In the genomic region with DNA sequence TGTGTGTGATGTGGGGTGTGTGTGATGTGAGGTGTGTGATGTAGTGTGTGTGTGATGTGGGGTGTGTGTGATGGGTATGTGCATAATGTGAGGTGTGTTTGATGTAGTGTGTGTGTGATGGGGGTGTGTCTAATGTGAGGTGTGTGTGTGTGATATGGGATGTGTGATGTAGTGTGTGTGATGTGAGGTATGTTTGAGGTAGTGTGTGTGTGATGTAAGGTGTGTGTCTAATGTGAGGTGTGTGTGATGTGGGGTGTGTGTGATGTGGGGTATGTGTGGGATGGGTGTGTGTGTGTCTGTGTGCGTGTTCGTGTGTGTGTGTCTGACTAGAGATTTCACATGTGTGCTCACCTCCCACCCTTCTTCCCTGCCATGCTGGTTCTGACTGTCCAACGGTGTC, we compare ENCODE assay signal across 3 cellular contexts.
TF ChIP-seq lines count a peak whose summit lies in the region.

No MANE protein-coding gene starts in this region.

TF ChIP-seq in HEK293, 187 proteins besides CTCF, POLR2A, EP300 and RAD21 (continues in another document):
- TF ChIP-seq, protein P1, sequence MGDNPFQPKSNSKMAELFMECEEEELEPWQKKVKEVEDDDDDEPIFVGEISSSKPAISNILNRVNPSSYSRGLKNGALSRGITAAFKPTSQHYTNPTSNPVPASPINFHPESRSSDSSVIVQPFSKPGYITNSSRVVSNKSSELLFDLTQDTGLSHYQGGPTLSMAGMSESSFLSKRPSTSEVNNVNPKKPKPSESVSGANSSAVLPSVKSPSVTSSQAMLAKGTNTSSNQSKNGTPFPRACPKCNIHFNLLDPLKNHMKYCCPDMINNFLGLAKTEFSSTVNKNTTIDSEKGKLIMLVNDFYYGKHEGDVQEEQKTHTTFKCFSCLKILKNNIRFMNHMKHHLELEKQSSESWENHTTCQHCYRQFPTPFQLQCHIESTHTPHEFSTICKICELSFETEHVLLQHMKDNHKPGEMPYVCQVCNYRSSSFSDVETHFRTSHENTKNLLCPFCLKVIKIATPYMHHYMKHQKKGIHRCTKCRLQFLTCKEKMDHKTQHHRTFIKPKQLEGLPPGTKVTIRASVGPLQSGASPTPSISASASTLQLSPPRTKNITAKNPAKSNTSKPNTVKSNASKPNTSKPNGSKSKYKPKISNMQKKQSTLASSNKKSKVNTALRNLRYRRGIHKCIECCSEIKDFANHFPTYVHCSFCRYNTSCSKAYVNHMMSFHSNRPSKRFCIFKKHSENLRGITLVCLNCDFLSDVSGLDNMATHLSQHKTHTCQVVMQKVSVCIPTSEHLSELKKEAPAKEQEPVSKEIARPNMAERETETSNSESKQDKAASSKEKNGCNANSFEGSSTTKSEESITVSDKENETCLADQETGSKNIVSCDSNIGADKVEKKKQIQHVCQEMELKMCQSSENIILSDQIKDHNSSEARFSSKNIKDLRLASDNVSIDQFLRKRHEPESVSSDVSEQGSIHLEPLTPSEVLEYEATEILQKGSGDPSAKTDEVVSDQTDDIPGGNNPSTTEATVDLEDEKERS (tag by site-specific recombination; IDR thresholded peaks at IDR 0.05): no peak
- TF ChIP-seq ZNF513 (tag by site-specific recombination; IDR thresholded peaks at IDR 0.05) (no peak), ZFP37 (tag by site-specific recombination; IDR thresholded peaks at IDR 0.05) (no peak), SALL2 (tag by site-specific recombination; IDR thresholded peaks at IDR 0.05; ENCODE audit: borderline replicate concordance) (no peak), ZBTB7A (tag by site-specific recombination; IDR thresholded peaks at IDR 0.05; ENCODE audit: low read depth) (no peak), ZNF596 (tag by site-specific recombination; IDR thresholded peaks at IDR 0.05) (no peak), ZNF626 (tag by site-specific recombination; IDR thresholded peaks at IDR 0.05) (no peak), ZNF302 (tag by site-specific recombination; IDR thresholded peaks at IDR 0.05; ENCODE audit: low read depth) (no peak), PBX3 (CRISPR knock-in tag; IDR thresholded peaks at IDR 0.05) (no peak)

TF ChIP-seq in GM12878, 131 proteins besides CTCF, POLR2A, EP300 and RAD21:
- TF ChIP-seq, protein P2, sequence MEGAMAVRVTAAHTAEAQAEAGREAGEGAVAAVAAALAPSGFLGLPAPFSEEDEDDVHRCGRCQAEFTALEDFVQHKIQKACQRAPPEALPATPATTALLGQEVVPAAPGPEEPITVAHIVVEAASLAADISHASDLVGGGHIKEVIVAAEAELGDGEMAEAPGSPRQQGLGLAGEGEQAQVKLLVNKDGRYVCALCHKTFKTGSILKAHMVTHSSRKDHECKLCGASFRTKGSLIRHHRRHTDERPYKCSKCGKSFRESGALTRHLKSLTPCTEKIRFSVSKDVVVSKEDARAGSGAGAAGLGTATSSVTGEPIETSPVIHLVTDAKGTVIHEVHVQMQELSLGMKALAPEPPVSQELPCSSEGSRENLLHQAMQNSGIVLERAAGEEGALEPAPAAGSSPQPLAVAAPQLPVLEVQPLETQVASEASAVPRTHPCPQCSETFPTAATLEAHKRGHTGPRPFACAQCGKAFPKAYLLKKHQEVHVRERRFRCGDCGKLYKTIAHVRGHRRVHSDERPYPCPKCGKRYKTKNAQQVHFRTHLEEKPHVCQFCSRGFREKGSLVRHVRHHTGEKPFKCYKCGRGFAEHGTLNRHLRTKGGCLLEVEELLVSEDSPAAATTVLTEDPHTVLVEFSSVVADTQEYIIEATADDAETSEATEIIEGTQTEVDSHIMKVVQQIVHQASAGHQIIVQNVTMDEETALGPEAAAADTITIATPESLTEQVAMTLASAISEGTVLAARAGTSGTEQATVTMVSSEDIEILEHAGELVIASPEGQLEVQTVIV (IDR thresholded peaks at IDR 0.05; ENCODE audit: borderline replicate concordance, partially characterized antibody): peak; percentile 38
- no peak for TF ChIP-seq ZNF24 (IDR thresholded peaks at IDR 0.05)
- peak; percentile 53 for TF ChIP-seq BCL3 (IDR thresholded peaks at IDR 0.05; ENCODE audit: borderline replicate concordance, insufficient read depth, low read depth, low read length, poor library complexity, severe bottlenecking)

TF ChIP-seq in GM23338, 12 proteins besides CTCF, POLR2A, EP300 and RAD21:
- TF ChIP-seq EZH2 (IDR thresholded peaks at IDR 0.05; ENCODE audit: low read depth, unreplicated experiment): no peak
- no peak for TF ChIP-seq ZNF114 (CRISPR knock-in tag; IDR thresholded peaks at IDR 0.05)
- no peak for TF ChIP-seq NANOG (IDR thresholded peaks at IDR 0.05; ENCODE audit: borderline replicate concordance)
- no peak for TF ChIP-seq CREB1 (CRISPR knock-in tag; IDR thresholded peaks at IDR 0.05; ENCODE audit: low read depth)
- TF ChIP-seq, protein P3, sequence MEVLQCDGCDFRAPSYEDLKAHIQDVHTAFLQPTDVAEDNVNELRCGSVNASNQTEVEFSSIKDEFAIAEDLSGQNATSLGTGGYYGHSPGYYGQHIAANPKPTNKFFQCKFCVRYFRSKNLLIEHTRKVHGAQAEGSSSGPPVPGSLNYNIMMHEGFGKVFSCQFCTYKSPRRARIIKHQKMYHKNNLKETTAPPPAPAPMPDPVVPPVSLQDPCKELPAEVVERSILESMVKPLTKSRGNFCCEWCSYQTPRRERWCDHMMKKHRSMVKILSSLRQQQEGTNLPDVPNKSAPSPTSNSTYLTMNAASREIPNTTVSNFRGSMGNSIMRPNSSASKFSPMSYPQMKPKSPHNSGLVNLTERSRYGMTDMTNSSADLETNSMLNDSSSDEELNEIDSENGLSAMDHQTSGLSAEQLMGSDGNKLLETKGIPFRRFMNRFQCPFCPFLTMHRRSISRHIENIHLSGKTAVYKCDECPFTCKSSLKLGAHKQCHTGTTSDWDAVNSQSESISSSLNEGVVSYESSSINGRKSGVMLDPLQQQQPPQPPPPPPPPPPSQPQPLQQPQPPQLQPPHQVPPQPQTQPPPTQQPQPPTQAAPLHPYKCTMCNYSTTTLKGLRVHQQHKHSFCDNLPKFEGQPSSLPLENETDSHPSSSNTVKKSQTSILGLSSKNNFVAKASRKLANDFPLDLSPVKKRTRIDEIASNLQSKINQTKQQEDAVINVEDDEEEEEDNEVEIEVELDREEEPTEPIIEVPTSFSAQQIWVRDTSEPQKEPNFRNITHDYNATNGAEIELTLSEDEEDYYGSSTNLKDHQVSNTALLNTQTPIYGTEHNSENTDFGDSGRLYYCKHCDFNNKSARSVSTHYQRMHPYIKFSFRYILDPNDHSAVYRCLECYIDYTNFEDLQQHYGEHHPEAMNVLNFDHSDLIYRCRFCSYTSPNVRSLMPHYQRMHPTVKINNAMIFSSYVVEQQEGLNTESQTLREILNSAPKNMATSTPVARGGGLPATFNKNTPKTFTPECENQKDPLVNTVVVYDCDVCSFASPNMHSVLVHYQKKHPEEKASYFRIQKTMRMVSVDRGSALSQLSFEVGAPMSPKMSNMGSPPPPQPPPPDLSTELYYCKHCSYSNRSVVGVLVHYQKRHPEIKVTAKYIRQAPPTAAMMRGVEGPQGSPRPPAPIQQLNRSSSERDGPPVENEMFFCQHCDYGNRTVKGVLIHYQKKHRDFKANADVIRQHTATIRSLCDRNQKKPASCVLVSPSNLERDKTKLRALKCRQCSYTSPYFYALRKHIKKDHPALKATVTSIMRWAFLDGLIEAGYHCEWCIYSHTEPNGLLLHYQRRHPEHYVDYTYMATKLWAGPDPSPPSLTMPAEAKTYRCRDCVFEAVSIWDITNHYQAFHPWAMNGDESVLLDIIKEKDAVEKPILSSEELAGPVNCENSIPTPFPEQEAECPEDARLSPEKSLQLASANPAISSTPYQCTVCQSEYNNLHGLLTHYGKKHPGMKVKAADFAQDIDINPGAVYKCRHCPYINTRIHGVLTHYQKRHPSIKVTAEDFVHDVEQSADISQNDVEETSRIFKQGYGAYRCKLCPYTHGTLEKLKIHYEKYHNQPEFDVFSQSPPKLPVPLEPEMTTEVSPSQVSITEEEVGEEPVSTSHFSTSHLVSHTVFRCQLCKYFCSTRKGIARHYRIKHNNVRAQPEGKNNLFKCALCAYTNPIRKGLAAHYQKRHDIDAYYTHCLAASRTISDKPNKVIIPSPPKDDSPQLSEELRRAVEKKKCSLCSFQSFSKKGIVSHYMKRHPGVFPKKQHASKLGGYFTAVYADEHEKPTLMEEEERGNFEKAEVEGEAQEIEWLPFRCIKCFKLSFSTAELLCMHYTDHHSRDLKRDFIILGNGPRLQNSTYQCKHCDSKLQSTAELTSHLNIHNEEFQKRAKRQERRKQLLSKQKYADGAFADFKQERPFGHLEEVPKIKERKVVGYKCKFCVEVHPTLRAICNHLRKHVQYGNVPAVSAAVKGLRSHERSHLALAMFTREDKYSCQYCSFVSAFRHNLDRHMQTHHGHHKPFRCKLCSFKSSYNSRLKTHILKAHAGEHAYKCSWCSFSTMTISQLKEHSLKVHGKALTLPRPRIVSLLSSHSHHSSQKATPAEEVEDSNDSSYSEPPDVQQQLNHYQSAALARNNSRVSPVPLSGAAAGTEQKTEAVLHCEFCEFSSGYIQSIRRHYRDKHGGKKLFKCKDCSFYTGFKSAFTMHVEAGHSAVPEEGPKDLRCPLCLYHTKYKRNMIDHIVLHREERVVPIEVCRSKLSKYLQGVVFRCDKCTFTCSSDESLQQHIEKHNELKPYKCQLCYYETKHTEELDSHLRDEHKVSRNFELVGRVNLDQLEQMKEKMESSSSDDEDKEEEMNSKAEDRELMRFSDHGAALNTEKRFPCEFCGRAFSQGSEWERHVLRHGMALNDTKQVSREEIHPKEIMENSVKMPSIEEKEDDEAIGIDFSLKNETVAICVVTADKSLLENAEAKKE (CRISPR knock-in tag; IDR thresholded peaks at IDR 0.05): no peak
- no peak for TF ChIP-seq EZH2phosphoT487 (IDR thresholded peaks at IDR 0.05; ENCODE audit: unreplicated experiment)
- no peak for TF ChIP-seq POLR2AphosphoS5 (IDR thresholded peaks at IDR 0.05; ENCODE audit: low read depth)
- TF ChIP-seq JUNB (IDR thresholded peaks at IDR 0.05; ENCODE audit: unreplicated experiment): no peak
- TF ChIP-seq REST (IDR thresholded peaks at IDR 0.05; ENCODE audit: unreplicated experiment): no peak
